8 cellular contexts compared by ENCODE assay signal in genomic region chr14:68695326-68695768, GRCh38.
DNase-seq lines count a peak whose midpoint lies in the region; ATAC-seq and TF ChIP-seq lines count a peak whose summit lies in the region.

No MANE protein-coding gene starts in this region.

- H3K36me3 ChIP-seq in PC-3 (ENCODE audit: low read depth, low read length) (no peaks in the 10 kb centered on the region), skeletal muscle satellite cell (ENCODE audit: insufficient read depth, low read length) (no peaks in the 10 kb centered on the region)

- no peak overlapping the region for H3K4me3 ChIP-seq in PC-3 (ENCODE audit: low read length)
- peak overlapping the region; percentile 21 for H3K4me3 ChIP-seq in skeletal muscle satellite cell (ENCODE audit: low read length)

- H3K79me2 ChIP-seq in PC-3 (ENCODE audit: low read length) = no peaks in the 10 kb centered on the region

- CTCF ChIA-PET in PC-3 (lab: Charles Lee) = interaction anchor here (0.6 kb wide), 1 partner anchor 13 kb away, joined by 4 read pairs; no protein-coding TSS in a partner anchor

- intact Hi-C loops in PC-3 (cut with micrococcal nuclease) = loop anchor here (1.0 to 5.0 kb wide), 6 partner anchors 85 to 388 kb away; no protein-coding TSS in a partner anchor

- POLR2A ChIA-PET in PC-3 (lab: Charles Lee; ENCODE audit: unreplicated experiment) = interaction anchor here (0.6 to 1.2 kb wide), 3 partner anchors 12 to 96 kb away, joined by 3 to 7 read pairs (median 4); no protein-coding TSS in a partner anchor

- H3K4me2 ChIP-seq in PC-3 (ENCODE audit: low read length) (peak overlapping the region; percentile 43), skeletal muscle satellite cell (ENCODE audit: low read length) (peak overlapping the region; percentile 49)

- H3K9me2 ChIP-seq in PC-3 (replicated peaks; ENCODE audit: low read length) = no peaks in the 10 kb centered on the region

- H3F3A ChIP-seq in PC-3 (ENCODE audit: low read length, unreplicated experiment) = peaks cover 6% of the 10 kb centered on the region

- H4K20me1 ChIP-seq in PC-3 (ENCODE audit: low read length) = no peaks in the 10 kb centered on the region

- BruUV-seq in PC-3 (replicated peaks; lab: Mats Ljungman, UMichigan) = no TSS peak

- H3K27me3 ChIP-seq in PC-3 (ENCODE audit: low read length) (no peaks in the 10 kb centered on the region), skeletal muscle satellite cell (ENCODE audit: control insufficient read depth, insufficient read depth, low read length) (no peaks in the 10 kb centered on the region)

- TF ChIP-seq CTCF in PC-3 (conservative IDR thresholded peaks at IDR 0.05; ENCODE audit: low read depth, low read length) = no peak

- no peak overlapping the region for H2AFZ ChIP-seq in PC-3 (ENCODE audit: low read length)

- H3K4me1 ChIP-seq in PC-3 (ENCODE audit: insufficient read depth, low read length) (peaks cover 28% of the 10 kb centered on the region), skeletal muscle satellite cell (ENCODE audit: control insufficient read depth, insufficient read depth, low read length) (peaks cover 49% of the 10 kb centered on the region)

- H3K27ac ChIP-seq in PC-3 (ENCODE audit: low read length) (peak overlapping the region; percentile 90), epithelial cell of prostate (peak overlapping the region; percentile 98)

- DNase-seq in activated gamma-delta T cell treated with Interleukin-2 at 50 U/mL for 16 hours (peak; percentile 37), activated gamma-delta T cell (lab: John Stamatoyannopoulos, UW) (no peak), PC-3 (peak; percentile 99), epithelial cell of prostate (ENCODE audit: low read depth, low spot score) (peak; percentile 99), NCI-H1092 (lab: John Stamatoyannopoulos, UW) (no peak), DMS114 treated with DMSO at 0.1 percent for 48 hours (lab: John Stamatoyannopoulos, UW; ENCODE audit: unreplicated experiment) (no peak)

- peak overlapping the region; percentile 52 for H3K9ac ChIP-seq in PC-3 (ENCODE audit: low read length)
- peak overlapping the region; percentile 82 for H3K9ac ChIP-seq in skeletal muscle satellite cell (ENCODE audit: low read depth, low read length)

- ATAC-seq in HG02623 (IDR thresholded peaks at IDR 0.05; ENCODE audit: unreplicated experiment) = peak; percentile 85
- ATAC-seq in PC-3 = peak; percentile 95

- no peaks in the 10 kb centered on the region for H3K9me3 ChIP-seq in PC-3 (ENCODE audit: low read length)
- H3K9me3 ChIP-seq in skeletal muscle satellite cell (replicated peaks; ENCODE audit: low read length) = no peaks in the 10 kb centered on the region

Comparison
In these comparisons a context has a peak if more than half of its experiments do, and no peak if none do; other contexts are left out.
1. DNase-seq: peak in activated gamma-delta T cell treated with Interleukin-2 at 50 U/mL for 16 hours (single experiment), PC-3 (single experiment) and epithelial cell of prostate (single experiment); none in activated gamma-delta T cell (single experiment), NCI-H1092 (single experiment) and DMS114 treated with DMSO at 0.1 percent for 48 hours (single experiment).